In the genomic region with DNA sequence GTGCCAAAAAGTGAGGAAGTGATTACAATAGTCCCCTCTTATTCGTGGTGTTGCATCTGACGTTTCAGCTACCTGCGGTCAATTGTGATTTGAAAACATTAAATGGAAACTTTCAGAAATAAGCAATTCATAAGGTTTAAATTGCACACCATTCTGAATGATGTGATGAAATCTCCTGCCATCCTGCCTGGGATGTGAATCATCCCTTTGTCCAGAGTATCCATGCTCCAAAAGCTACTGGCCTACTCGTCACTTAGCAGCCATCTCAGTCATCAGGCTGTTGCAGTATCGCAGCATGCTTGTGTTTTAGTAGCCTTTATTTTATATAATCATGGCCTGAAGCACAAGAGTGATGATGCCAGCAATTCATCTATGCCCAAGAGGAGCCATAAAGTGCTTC, we compare ENCODE assay signal across 16 cellular contexts.
A peak's percentile ranks its signal among the peaks of the same experiment; 100 is the strongest.
DNase-seq lines count a peak whose midpoint lies in the region; TF ChIP-seq lines count a peak whose summit lies in the region.
"Had no signal": no experiment of that assay in that cellular context is flagged by ENCODE, and none has a peak within 500 bp of the region (broad histone marks: within the 10 kb centered on the region; RNA-seq: fewer than 3 reads in every experiment).

No MANE protein-coding gene starts in this region.

- H3K36me3 ChIP-seq in GM23248 (ENCODE audit: low read depth): no peaks in the 10 kb centered on the region
- no peaks in the 10 kb centered on the region for H3K36me3 ChIP-seq in tibial nerve
- H3K36me3 ChIP-seq: BLaER1 had no signal

- peak; percentile 22 for DNase-seq in GM23248
- peak; percentile 58 for DNase-seq in epithelial cell of esophagus (ENCODE audit: low read depth)
- peak; percentile 1 for DNase-seq in fibroblast of pulmonary artery (ENCODE audit: low read depth)
- DNase-seq in iris pigment epithelial cell (ENCODE audit: low read depth): peak; percentile 3
- no peak for DNase-seq in glutamatergic neuron
- no peak for DNase-seq in tibial nerve (ENCODE audit: low spot score in 2 of 2)
- no peak for DNase-seq in activated CD8-positive, alpha-beta memory T cell treated with anti-CD3 and anti-CD28 coated beads, Interleukin-2, amount 50 U/mL, for 4 hours
- DNase-seq in T-helper 2 cell: no peak
- DNase-seq: 8988T; CD4-positive, alpha-beta memory T cell; DMS79 treated with DMSO at 0.1 percent for 48 hours; EL; H9 had no signal

- H3K36me3 Mint-ChIP-seq in glutamatergic neuron (ENCODE audit: unreplicated experiment): no peaks in the 10 kb centered on the region
- H3K36me3 Mint-ChIP-seq: CD14-positive monocyte; CD4-positive, alpha-beta memory T cell had no signal

- no peaks in the 10 kb centered on the region for H3K9me3 Mint-ChIP-seq in glutamatergic neuron (ENCODE audit: unreplicated experiment)

- H3K4me3 ChIP-seq in GM23248 (no peak overlapping the region), epithelial cell of esophagus (ENCODE audit: low read length) (no peak overlapping the region), fibroblast of pulmonary artery (replicated peaks; ENCODE audit: low read depth, low read length) (no peak overlapping the region), tibial nerve (no peak overlapping the region)
- H3K4me3 ChIP-seq: BLaER1, GM12878 had no signal

- H3K9ac ChIP-seq in GM23248: no peak overlapping the region
- H3K9ac ChIP-seq: BLaER1 had no signal

- H4K20me1 ChIP-seq in GM23248 (ENCODE audit: insufficient read depth): no peaks in the 10 kb centered on the region
- H4K20me1 ChIP-seq: BLaER1 had no signal

- no peaks in the 10 kb centered on the region for H3K79me2 ChIP-seq in GM23248 (ENCODE audit: insufficient read depth)

- no peaks in the 10 kb centered on the region for H3F3A ChIP-seq in GM23248 (ENCODE audit: insufficient read depth)

- TF ChIP-seq CTCF in epithelial cell of esophagus (IDR thresholded peaks at IDR 0.05; ENCODE audit: insufficient read depth, low read depth, low read length, missing control alignments): no peak
- TF ChIP-seq CTCF in fibroblast of pulmonary artery (IDR thresholded peaks at IDR 0.05; ENCODE audit: low read length, missing control alignments): no peak
- no peak for TF ChIP-seq CTCF in glutamatergic neuron (IDR thresholded peaks at IDR 0.05; ENCODE audit: partially characterized antibody, unreplicated experiment)
- TF ChIP-seq CTCF in tibial nerve (IDR thresholded peaks at IDR 0.05): no peak

- H3K4me1 Mint-ChIP-seq in glutamatergic neuron (ENCODE audit: low read depth, unreplicated experiment): no peaks in the 10 kb centered on the region
- H3K4me1 Mint-ChIP-seq: CD14-positive monocyte; CD4-positive, alpha-beta memory T cell; H9 had no signal

- H3K4me1 ChIP-seq in GM23248 (ENCODE audit: insufficient read depth) (no peaks in the 10 kb centered on the region), tibial nerve (no peaks in the 10 kb centered on the region)
- H3K4me1 ChIP-seq: BLaER1 had no signal

- H3K27ac Mint-ChIP-seq in glutamatergic neuron (ENCODE audit: unreplicated experiment): no peak overlapping the region
- H3K27ac Mint-ChIP-seq: CD4-positive, alpha-beta memory T cell; H9 had no signal

- TF ChIP-seq EP300 in tibial nerve (IDR thresholded peaks at IDR 0.05): no peak

- H3K4me2 ChIP-seq in GM23248 (ENCODE audit: unreplicated experiment): no peak overlapping the region
- H3K4me2 ChIP-seq: BLaER1 had no signal

- H3K27ac ChIP-seq in GM23248 (no peak overlapping the region), tibial nerve (no peak overlapping the region)
- H3K27ac ChIP-seq: BLaER1 had no signal

- no peaks in the 10 kb centered on the region for H3K27me3 Mint-ChIP-seq in glutamatergic neuron (ENCODE audit: unreplicated experiment)

- no peaks in the 10 kb centered on the region for H3K27me3 ChIP-seq in GM23248 (replicated peaks; ENCODE audit: insufficient read depth)
- no peaks in the 10 kb centered on the region for H3K27me3 ChIP-seq in tibial nerve
- H3K27me3 ChIP-seq: BLaER1 had no signal

- in situ Hi-C loops in GM23248 (cut with MboI): no loop called here

- H3K9me2 ChIP-seq in GM23248 (ENCODE audit: insufficient read depth): no peaks in the 10 kb centered on the region

- TF ChIP-seq POLR2A in tibial nerve (IDR thresholded peaks at IDR 0.05): no peak

- no peak overlapping the region for H2AFZ ChIP-seq in GM23248

- no peak overlapping the region for H3K4me3 Mint-ChIP-seq in glutamatergic neuron (ENCODE audit: unreplicated experiment)
- H3K4me3 Mint-ChIP-seq: CD14-positive monocyte; CD4-positive, alpha-beta memory T cell; H9 had no signal

- 38 to 39% methylated on average over 5 of the region's 5 CpGs for WGBS in GM23248 (ENCODE audit: low coverage in 1 of 2, low lambda C conversion rate in 2 of 2, missing lambda C conversion rate in 2 of 2), 2 experiments
- WGBS in tibial nerve, 2 donors: 71 to 84% methylated on average over 5 of the region's 5 CpGs

- H3K9me3 ChIP-seq in GM23248 (ENCODE audit: low read depth): no peaks in the 10 kb centered on the region
- peaks cover 0 to 3% (median 0%) of the 10 kb centered on the region in 4 donors for H3K9me3 ChIP-seq in tibial nerve
- H3K9me3 ChIP-seq: BLaER1 had no signal

Comparison
In these comparisons a context has a peak if more than half of its experiments do, and no peak if none do; other contexts are left out.
1. DNase-seq: peak in GM23248 (single experiment), epithelial cell of esophagus (single experiment), fibroblast of pulmonary artery (single experiment) and iris pigment epithelial cell (single experiment); none in glutamatergic neuron (single experiment), tibial nerve (0 of 2), activated CD8-positive, alpha-beta memory T cell treated with anti-CD3 and anti-CD28 coated beads, Interleukin-2, amount 50 U/mL, for 4 hours (single experiment) and T-helper 2 cell (0 of 5).